In genomic region chr11:2983908-2984307, GRCh38 we compare ENCODE assay signal across 25 cellular contexts. TPM values are rescaled to one million over a fixed set of nuclear protein-coding genes. Genes with fewer than 3 reads are reported as not detected.
DNase-seq lines count a peak whose midpoint lies in the region; ATAC-seq lines count a peak whose summit lies in the region.
"Had no signal": no experiment of that assay in that cellular context is flagged by ENCODE, and none has a peak within 500 bp of the region (broad histone marks: within the 10 kb centered on the region; RNA-seq: fewer than 3 reads in every experiment).

No MANE protein-coding gene starts in this region.

- no peaks in the 10 kb centered on the region for H3K9me3 Mint-ChIP-seq in activated CD4-positive, alpha-beta T cell treated with anti-CD3 and anti-CD28 coated beads, Interleukin-2, amount 10 ng/mL, durations not matched to agents 24 days and 14 days
- H3K9me3 Mint-ChIP-seq in CD4-positive, alpha-beta memory T cell = no peaks in the 10 kb centered on the region
- no peaks in the 10 kb centered on the region for H3K9me3 Mint-ChIP-seq in activated CD8-positive, alpha-beta T cell treated with anti-CD3 and anti-CD28 coated beads, Interleukin-2, amount 10 ng/mL, durations not matched to agents 7 days and 5 days (ENCODE audit: insufficient read depth)
- no peaks in the 10 kb centered on the region for H3K9me3 Mint-ChIP-seq in naive thymus-derived CD8-positive, alpha-beta T cell
- H3K9me3 Mint-ChIP-seq: mesothelial cell of epicardium, nephron had no signal

- CTCF ChIA-PET in CD4-positive, alpha-beta memory T cell (lab: Charles Lee; ENCODE audit: partially characterized antibody) = interaction anchor here (0.7 kb wide), 1 partner anchor 30 kb away, joined by 3 read pairs; no protein-coding TSS in a partner anchor
- CTCF ChIA-PET in activated CD8-positive, alpha-beta T cell treated with anti-CD3 and anti-CD28 coated beads, Interleukin-2, amount 10 ng/mL, durations not matched to agents 7 days and 5 days (lab: Charles Lee) = interaction anchor here (0.9 to 1.0 kb wide), 2 partner anchors 9 to 38 kb away, joined by 3 to 4 read pairs; no protein-coding TSS in a partner anchor

- no peaks in the 10 kb centered on the region for H3K9me3 ChIP-seq in CD4-positive, alpha-beta memory T cell (ENCODE audit: control insufficient read depth in 1 of 2, low read length in 2 of 2)
- H3K9me3 ChIP-seq: stomach, tibial artery had no signal

- H3K4me1 ChIP-seq in CD4-positive, alpha-beta memory T cell (ENCODE audit: insufficient read depth, low read length) = peaks cover 87% of the 10 kb centered on the region

- peak overlapping the region; percentile 15 for H3K4me3 Mint-ChIP-seq in activated CD4-positive, alpha-beta T cell treated with anti-CD3 and anti-CD28 coated beads, Interleukin-2, amount 10 ng/mL, durations not matched to agents 24 days and 14 days
- H3K4me3 Mint-ChIP-seq in CD4-positive, alpha-beta memory T cell = peak overlapping the region in 6 of 8 donors; percentile 39 to 76 (median 62)
- no peak overlapping the region for H3K4me3 Mint-ChIP-seq in activated CD8-positive, alpha-beta T cell treated with anti-CD3 and anti-CD28 coated beads, Interleukin-2, amount 10 ng/mL, durations not matched to agents 7 days and 5 days
- peak overlapping the region; percentile 39 to 82 (median 60) for H3K4me3 Mint-ChIP-seq in naive thymus-derived CD8-positive, alpha-beta T cell
- H3K4me3 Mint-ChIP-seq: mesothelial cell of epicardium, nephron had no signal

- POLR2A ChIA-PET in CD4-positive, alpha-beta memory T cell (lab: Charles Lee; ENCODE audit: partially characterized antibody) = interaction anchor here (0.7 to 3.5 kb wide), 4 partner anchors 8 to 269 kb away, joined by 3 to 17 read pairs (median 5); partner anchors contain the start of genes NAP1L4 and PHLDA2
- POLR2A ChIA-PET in activated CD8-positive, alpha-beta T cell treated with anti-CD3 and anti-CD28 coated beads, Interleukin-2, amount 10 ng/mL, durations not matched to agents 7 days and 5 days (lab: Charles Lee) = interaction anchor here (1.3 to 1.7 kb wide), 2 partner anchors 29 to 32 kb away, joined by 4 to 5 read pairs; no protein-coding TSS in a partner anchor
- POLR2A ChIA-PET in naive thymus-derived CD8-positive, alpha-beta T cell (lab: Charles Lee) = interaction anchor here (0.7 to 6.9 kb wide), 7 partner anchors 9 to 56 kb away, joined by 3 to 35 read pairs (median 4); no protein-coding TSS in a partner anchor

- ATAC-seq in activated CD8-positive, alpha-beta T cell treated with anti-CD3 and anti-CD28 coated beads, Interleukin-2, amount 10 ng/mL, durations not matched to agents 7 days and 5 days = no peak
- no peak for ATAC-seq in naive thymus-derived CD8-positive, alpha-beta T cell
- no peak for ATAC-seq in HG02884 (IDR thresholded peaks at IDR 0.05; ENCODE audit: unreplicated experiment)
- ATAC-seq: left ventricle myocardium superior, right cardiac atrium had no signal

- no peak overlapping the region for H3K4me3 ChIP-seq in CD4-positive, alpha-beta memory T cell (ENCODE audit: low read length in 2 of 2)
- H3K4me3 ChIP-seq: stomach, tibial artery had no signal

- H3K27me3 Mint-ChIP-seq in activated CD4-positive, alpha-beta T cell treated with anti-CD3 and anti-CD28 coated beads, Interleukin-2, amount 10 ng/mL, durations not matched to agents 24 days and 14 days = no peaks in the 10 kb centered on the region
- H3K27me3 Mint-ChIP-seq in CD4-positive, alpha-beta memory T cell = no peaks in the 10 kb centered on the region
- H3K27me3 Mint-ChIP-seq in activated CD8-positive, alpha-beta T cell treated with anti-CD3 and anti-CD28 coated beads, Interleukin-2, amount 10 ng/mL, durations not matched to agents 7 days and 5 days (ENCODE audit: low read depth) = no peaks in the 10 kb centered on the region
- no peaks in the 10 kb centered on the region for H3K27me3 Mint-ChIP-seq in naive thymus-derived CD8-positive, alpha-beta T cell

- intact Hi-C loops in activated CD4-positive, alpha-beta T cell treated with anti-CD3 and anti-CD28 coated beads, Interleukin-2, amount 10 ng/mL, durations not matched to agents 24 days and 14 days (cut with micrococcal nuclease) = no loop called here
- intact Hi-C loops in CD4-positive, alpha-beta memory T cell (cut with micrococcal nuclease) = no loop called here

- H3K4me1 Mint-ChIP-seq in activated CD4-positive, alpha-beta T cell treated with anti-CD3 and anti-CD28 coated beads, Interleukin-2, amount 10 ng/mL, durations not matched to agents 24 days and 14 days = peaks cover 38% of the 10 kb centered on the region
- H3K4me1 Mint-ChIP-seq in CD4-positive, alpha-beta memory T cell = peaks cover 40 to 77% (median 55%) of the 10 kb centered on the region in 4 donors
- peaks cover 66% of the 10 kb centered on the region for H3K4me1 Mint-ChIP-seq in activated CD8-positive, alpha-beta T cell treated with anti-CD3 and anti-CD28 coated beads, Interleukin-2, amount 10 ng/mL, durations not matched to agents 7 days and 5 days (ENCODE audit: low read depth)
- H3K4me1 Mint-ChIP-seq in naive thymus-derived CD8-positive, alpha-beta T cell = peaks cover 24 to 86% (median 65%) of the 10 kb centered on the region in 4 donors

- H3K27me3 ChIP-seq in CD4-positive, alpha-beta memory T cell (ENCODE audit: insufficient read depth, low read length) = no peaks in the 10 kb centered on the region
- H3K27me3 ChIP-seq: stomach, tibial artery had no signal

- H3K27ac Mint-ChIP-seq in activated CD4-positive, alpha-beta T cell treated with anti-CD3 and anti-CD28 coated beads, Interleukin-2, amount 10 ng/mL, durations not matched to agents 24 days and 14 days = peak overlapping the region; percentile 62
- H3K27ac Mint-ChIP-seq in CD4-positive, alpha-beta memory T cell = peak overlapping the region; percentile 67 to 87 (median 83)
- H3K27ac Mint-ChIP-seq in activated CD8-positive, alpha-beta T cell treated with anti-CD3 and anti-CD28 coated beads, Interleukin-2, amount 10 ng/mL, durations not matched to agents 7 days and 5 days = peak overlapping the region; percentile 32
- H3K27ac Mint-ChIP-seq in naive thymus-derived CD8-positive, alpha-beta T cell = peak overlapping the region; percentile 2 to 92 (median 82)
- H3K27ac Mint-ChIP-seq: mesothelial cell of epicardium, nephron had no signal

- H3K36me3 ChIP-seq in CD4-positive, alpha-beta memory T cell (ENCODE audit: insufficient read depth, low read length) = peaks cover 9% of the 10 kb centered on the region

- H3K27ac ChIP-seq in CD4-positive, alpha-beta memory T cell (ENCODE audit: low read depth, low read length) = no peak overlapping the region
- H3K27ac ChIP-seq: stomach, tibial artery had no signal

- H3K36me3 Mint-ChIP-seq in activated CD4-positive, alpha-beta T cell treated with anti-CD3 and anti-CD28 coated beads, Interleukin-2, amount 10 ng/mL, durations not matched to agents 24 days and 14 days (ENCODE audit: low read depth) = peaks cover 31% of the 10 kb centered on the region
- H3K36me3 Mint-ChIP-seq in CD4-positive, alpha-beta memory T cell = peaks cover 9 to 39% of the 10 kb centered on the region in 2 donors
- peaks cover 56% of the 10 kb centered on the region for H3K36me3 Mint-ChIP-seq in activated CD8-positive, alpha-beta T cell treated with anti-CD3 and anti-CD28 coated beads, Interleukin-2, amount 10 ng/mL, durations not matched to agents 7 days and 5 days (ENCODE audit: low read depth)
- H3K36me3 Mint-ChIP-seq in naive thymus-derived CD8-positive, alpha-beta T cell = peaks cover 2 to 55% (median 4%) of the 10 kb centered on the region in 3 donors

- no peak for DNase-seq in activated CD4-positive, alpha-beta T cell treated with anti-CD3 and anti-CD28 coated beads, Interleukin-2, amount 10 ng/mL, durations not matched to agents 24 days and 14 days
- DNase-seq in activated CD4-positive, alpha-beta T cell treated with anti-CD3 and anti-CD28 coated beads for 4 hours = no peak
- no peak for DNase-seq in CD4-positive, alpha-beta memory T cell
- DNase-seq in activated CD8-positive, alpha-beta T cell treated with anti-CD3 and anti-CD28 coated beads, Interleukin-2, amount 10 ng/mL, durations not matched to agents 7 days and 5 days = no peak
- DNase-seq in naive thymus-derived CD8-positive, alpha-beta T cell = no peak
- DNase-seq in ureter (ENCODE audit: low spot score) = no peak
- no peak for DNase-seq in glomerular visceral epithelial cell (ENCODE audit: extremely low spot score)
- DNase-seq: activated CD8-positive, alpha-beta memory T cell treated with anti-CD3 and anti-CD28 coated beads, Interleukin-2, amount 50 U/mL, for 4 hours; activated gamma-delta T cell; aorta; H7; islet precursor cell; left ventricle myocardium superior; NCI-H1048; NCI-H187; NCI-H524 treated with DMSO at 0.1 percent for 48 hours; right cardiac atrium; SHP77; stimulated activated CD4-positive, alpha-beta T cell treated with anti-CD3 and anti-CD28 coated beads, Interleukin-12 subunit alpha, Interleukin-12 subunit beta, amount 100 ng/mL, for 4 hours; stimulated activated CD4-positive, alpha-beta T cell treated with anti-CD3 and anti-CD28 coated beads, Interleukin-4, amount 100 ng/mL, for 4 hours; stomach; tibial artery had no signal

RNA-seq across cellular contexts. Expression of gene NAP1L4, which starts 8.2 kb away (rescaled TPM):
- total RNA-seq in activated CD4-positive, alpha-beta T cell treated with anti-CD3 and anti-CD28 coated beads, Interleukin-2, amount 10 ng/mL, durations not matched to agents 24 days and 14 days = 263 and 272 TPM in 2 replicates
- 100 to 1,000 TPM; 299 to 303 TPM for total RNA-seq in CD4-positive, alpha-beta memory T cell
- polyA plus RNA-seq in CD4-positive, alpha-beta memory T cell = 100 to 1,000 TPM; 153 to 160 TPM
- 100 to 1,000 TPM; 287 to 300 TPM for total RNA-seq in activated CD8-positive, alpha-beta T cell treated with anti-CD3 and anti-CD28 coated beads, Interleukin-2, amount 10 ng/mL, durations not matched to agents 7 days and 5 days
- 100 to 1,000 TPM; 455 to 471 TPM for total RNA-seq in naive thymus-derived CD8-positive, alpha-beta T cell
- polyA plus RNA-seq in naive thymus-derived CD8-positive, alpha-beta T cell = 100 to 1,000 TPM; 169 to 207 (median 201) TPM
- total RNA-seq in ureter = 189 TPM

RNA-seq across cellular contexts. Expression of gene PHLDA2, which starts 54.7 kb away (rescaled TPM):
- total RNA-seq in activated CD4-positive, alpha-beta T cell treated with anti-CD3 and anti-CD28 coated beads, Interleukin-2, amount 10 ng/mL, durations not matched to agents 24 days and 14 days = 25.5 and 26.7 TPM in 2 replicates
- total RNA-seq in CD4-positive, alpha-beta memory T cell = 1 to 10 TPM; 1.1 TPM
- 1 to 10 TPM in 1 of 2 donors, under 1 TPM in 1; 0.58 to 1.9 TPM for polyA plus RNA-seq in CD4-positive, alpha-beta memory T cell
- 1 to 10 TPM; 1.3 to 2.6 TPM for total RNA-seq in activated CD8-positive, alpha-beta T cell treated with anti-CD3 and anti-CD28 coated beads, Interleukin-2, amount 10 ng/mL, durations not matched to agents 7 days and 5 days
- total RNA-seq in naive thymus-derived CD8-positive, alpha-beta T cell = under 1 TPM; 0.69 to 0.83 TPM
- not detected for polyA plus RNA-seq in naive thymus-derived CD8-positive, alpha-beta T cell
- total RNA-seq in ureter = 15.9 TPM

Comparison
In these comparisons a context has a peak if more than half of its experiments do, and no peak if none do; other contexts are left out.
1. H3K27ac Mint-ChIP-seq: peak in every context shown above with its lines; median percentile 83 in CD4-positive, alpha-beta memory T cell; 82 in naive thymus-derived CD8-positive, alpha-beta T cell; 62 in activated CD4-positive, alpha-beta T cell treated with anti-CD3 and anti-CD28 coated beads, Interleukin-2, amount 10 ng/mL, durations not matched to agents 24 days and 14 days; 32 in activated CD8-positive, alpha-beta T cell treated with anti-CD3 and anti-CD28 coated beads, Interleukin-2, amount 10 ng/mL, durations not matched to agents 7 days and 5 days.